21 cellular contexts compared by ENCODE assay signal in genomic region chr16:72073831-72074230, GRCh38. TPM values are rescaled to one million over a fixed set of nuclear protein-coding genes. Genes with fewer than 3 reads are reported as not detected.
A peak's percentile ranks its signal among the peaks of the same experiment; 100 is the strongest.
DNase-seq lines count a peak whose midpoint lies in the region; ATAC-seq and TF ChIP-seq lines count a peak whose summit lies in the region.
"Had no signal": no experiment of that assay in that cellular context is flagged by ENCODE, and none has a peak within 500 bp of the region (broad histone marks: within the 10 kb centered on the region; RNA-seq: fewer than 3 reads in every experiment).

No MANE protein-coding gene starts in this region.

- POLR2A ChIA-PET in SK-N-SH (lab: Yijun Ruan, JAX), result no interaction called here

- DNase-seq in choroid plexus epithelial cell (ENCODE audit: low read depth), result peak; percentile 32
- DNase-seq in left ventricle myocardium inferior, result peak; percentile 53
- DNase-seq in occipital lobe (lab: John Stamatoyannopoulos, UW), result peak; percentile 17
- no peak for DNase-seq in aorta
- DNase-seq in NCI-H1417 treated with DMSO at 0.1 percent for 48 hours (lab: John Stamatoyannopoulos, UW), result no peak
- DNase-seq in SK-N-SH, result no peak
- DNase-seq in OCI-M2 (lab: John Stamatoyannopoulos, UW; ENCODE audit: unreplicated experiment), result no peak
- DNase-seq: activated CD4-positive, alpha-beta T cell treated with anti-CD3 and anti-CD28 coated beads for 36 hours; activated CD8-positive, alpha-beta memory T cell treated with anti-CD3 and anti-CD28 coated beads, Interleukin-2, amount 50 U/mL, for 4 hours; activated naive CD4-positive, alpha-beta T cell treated with Interleukin-2 at 50 U/mL for 16 hours; BE2C; endodermal cell; islet precursor cell; Karpas-422; NCI-H1436 treated with DMSO at 0.1 percent for 48 hours; NCI-H446 treated with DMSO at 0.1 percent for 48 hours; SJCRH30; T1000 had no signal

- H3K4me1 ChIP-seq in left ventricle myocardium inferior (peaks cover 36% of the 10 kb centered on the region), aorta (ENCODE audit: control insufficient read depth in 1 of 2, insufficient read depth in 2 of 2, low read length in 2 of 2) (peaks cover 0 to 3% of the 10 kb centered on the region in 2 donors), SK-N-SH (ENCODE audit: control insufficient read depth in 1 of 2, insufficient read depth in 2 of 2, low read depth in 1 of 2, low read length in 1 of 2) (no peaks in the 10 kb centered on the region)
- H3K4me1 ChIP-seq: BE2C, prostate gland, SJCRH30 had no signal

- ATAC-seq in aorta (ENCODE audit: low FRiP score), result peak; percentile 39
- ATAC-seq: activated CD4-positive, alpha-beta T cell treated with anti-CD3 and anti-CD28 coated beads for 36 hours had no signal

- H3K4me3 ChIP-seq in choroid plexus epithelial cell (ENCODE audit: low read depth, low read length) (no peak overlapping the region), left ventricle myocardium inferior (peak overlapping the region; percentile 50), aorta (ENCODE audit: low read length in 2 of 2) (no peak overlapping the region), SK-N-SH (ENCODE audit: low read depth in 2 of 2, low read length in 1 of 2) (no peak overlapping the region)
- H3K4me3 ChIP-seq: cardiac muscle cell, prostate gland, SJCRH30 had no signal

- no peak for TF ChIP-seq RAD21 in SK-N-SH (IDR thresholded peaks at IDR 0.05; ENCODE audit: low read length)

- H3K27ac ChIP-seq in left ventricle myocardium inferior (replicated peaks) (peak overlapping the region; percentile 94), aorta (ENCODE audit: low read depth in 1 of 2, low read length in 2 of 2) (peak overlapping the region; percentile 18 to 95), SK-N-SH (ENCODE audit: low read depth in 2 of 2, low read length in 1 of 2) (no peak overlapping the region)
- H3K27ac ChIP-seq: cardiac muscle cell, prostate gland, SJCRH30 had no signal

- WGBS in aorta, 2 donors, result 5 to 7% methylated on average over 5 of the region's 5 CpGs
- WGBS in SK-N-SH (ENCODE audit: low lambda C conversion rate), result 81% methylated on average over 5 of the region's 5 CpGs

- H3K9me2 ChIP-seq in SK-N-SH, result no peaks in the 10 kb centered on the region

- H3K9me3 ChIP-seq in left ventricle myocardium inferior (replicated peaks), result no peaks in the 10 kb centered on the region
- no peaks in the 10 kb centered on the region for H3K9me3 ChIP-seq in aorta (ENCODE audit: control insufficient read depth, low read length)
- no peaks in the 10 kb centered on the region for H3K9me3 ChIP-seq in SK-N-SH
- H3K9me3 ChIP-seq: BE2C, prostate gland, SJCRH30 had no signal

- no peak overlapping the region for H2AFZ ChIP-seq in SK-N-SH (ENCODE audit: low read depth)

- H4K20me1 ChIP-seq in SK-N-SH (ENCODE audit: insufficient read depth), result no peaks in the 10 kb centered on the region

- TF ChIP-seq CTCF in choroid plexus epithelial cell (conservative IDR thresholded peaks at IDR 0.05; ENCODE audit: low read depth, low read length) (no peak), left ventricle myocardium inferior (IDR thresholded peaks at IDR 0.05; ENCODE audit: borderline replicate concordance) (no peak), SK-N-SH (IDR thresholded peaks at IDR 0.05) (no peak)

- intact Hi-C loops in left ventricle myocardium inferior (cut with micrococcal nuclease), result no loop called here
- intact Hi-C loops in aorta (cut with DNase I), result no loop called here

- no peaks in the 10 kb centered on the region for H3F3A ChIP-seq in SK-N-SH (replicated peaks; ENCODE audit: insufficient read depth)

- TF ChIP-seq EP300 in SK-N-SH (IDR thresholded peaks at IDR 0.05; ENCODE audit: borderline replicate concordance in 1 of 2, low read depth in 1 of 2, low read length in 1 of 2), result no peak

- H3K36me3 ChIP-seq in left ventricle myocardium inferior, result peaks cover 6% of the 10 kb centered on the region
- H3K36me3 ChIP-seq in aorta (ENCODE audit: control insufficient read depth in 1 of 2, insufficient read depth in 2 of 2, low read length in 1 of 2), result no peaks in the 10 kb centered on the region
- H3K36me3 ChIP-seq in SK-N-SH (replicated peaks in 1 of 2; ENCODE audit: control insufficient read depth in 1 of 2, insufficient read depth in 2 of 2, low read length in 1 of 2), result no peaks in the 10 kb centered on the region
- H3K36me3 ChIP-seq: BE2C, cardiac muscle cell, prostate gland, SJCRH30 had no signal

- H3K27me3 ChIP-seq in left ventricle myocardium inferior (ENCODE audit: low read depth) (no peaks in the 10 kb centered on the region), aorta (ENCODE audit: control insufficient read depth in 1 of 2, insufficient read depth in 2 of 2, low read length in 1 of 2) (no peaks in the 10 kb centered on the region), SK-N-SH (ENCODE audit: insufficient read depth) (no peaks in the 10 kb centered on the region)
- H3K27me3 ChIP-seq: BE2C, cardiac muscle cell, SJCRH30 had no signal

- H3K9ac ChIP-seq in SK-N-SH, result no peak overlapping the region

- no peaks in the 10 kb centered on the region for H3K79me2 ChIP-seq in SK-N-SH (ENCODE audit: insufficient read depth)

- no peak overlapping the region for H3K4me2 ChIP-seq in SK-N-SH

- CTCF ChIA-PET in SK-N-SH (lab: Yijun Ruan, JAX), result no interaction called here

TF ChIP-seq in SK-N-SH, 30 proteins besides CTCF, POLR2A, EP300 and RAD21:
- TF ChIP-seq GABPA (IDR thresholded peaks at IDR 0.05; ENCODE audit: low read depth) (no peak), CHD2 (IDR thresholded peaks at IDR 0.05; ENCODE audit: low read length, partially characterized antibody) (no peak), TCF12 (IDR thresholded peaks at IDR 0.05) (no peak), JUND (IDR thresholded peaks at IDR 0.05) (no peak)

RNA-seq across cellular contexts. Expression of gene HPR, which starts 10.8 kb away (rescaled TPM):
- total RNA-seq in left ventricle myocardium inferior (67.8 TPM), occipital lobe (not detected), aorta (under 1 TPM in 1 of 2 donors, not detected in 1; 0.49 TPM)
- polyA plus RNA-seq in aorta (1 to 10 TPM; 1.1 to 4.8 TPM), SK-N-SH (2012; rRNA removed) (not detected in 2 replicates)
- polyA plus RNA-seq in SK-N-SH (2012; cell fraction: cytosol; rRNA removed), result not detected in 2 replicates
- polyA plus RNA-seq in SK-N-SH (2012; cell fraction: nucleus; rRNA removed), result not detected in 2 replicates
- total RNA-seq: activated CD4-positive, alpha-beta T cell treated with anti-CD3 and anti-CD28 coated beads for 36 hours; cardiac muscle cell; glomerular endothelial cell; SJCRH30 had no signal
- polyA plus RNA-seq: cardiac muscle cell had no signal

RNA-seq across cellular contexts. Expression of gene HP, which starts 19.5 kb away (rescaled TPM):
- total RNA-seq in left ventricle myocardium inferior, result 1.6 TPM
- total RNA-seq in occipital lobe, result 1.4 TPM
- total RNA-seq in aorta, result 10 to 100 TPM; 19.4 to 83.0 TPM
- polyA plus RNA-seq in aorta, result 10 to 100 TPM in 1 of 2 donors, 1 to 10 TPM in 1; 3.5 to 34.7 TPM
- polyA plus RNA-seq in SK-N-SH (2012; rRNA removed), result not detected in 2 replicates
- polyA plus RNA-seq in SK-N-SH (2012; cell fraction: cytosol; rRNA removed), result not detected in 2 replicates
- polyA plus RNA-seq in SK-N-SH (2012; cell fraction: nucleus; rRNA removed), result not detected in 2 replicates
- total RNA-seq: activated CD4-positive, alpha-beta T cell treated with anti-CD3 and anti-CD28 coated beads for 36 hours; cardiac muscle cell; glomerular endothelial cell; SJCRH30 had no signal

RNA-seq across cellular contexts. Expression of gene TXNL4B, which starts 19.6 kb away (rescaled TPM):
- total RNA-seq in left ventricle myocardium inferior, result 6.7 TPM
- 10.6 TPM for total RNA-seq in occipital lobe
- total RNA-seq in aorta, result 10 to 100 TPM in 1 of 2 donors, 1 to 10 TPM in 1; 8.9 to 11.8 TPM
- polyA plus RNA-seq in aorta, result 1 to 10 TPM; 7.3 to 8.9 TPM
- 8.9 and 12.7 TPM in 2 replicates for polyA plus RNA-seq in SK-N-SH (2012; rRNA removed)
- 11.9 and 13.3 TPM in 2 replicates for polyA plus RNA-seq in SK-N-SH (2012; cell fraction: cytosol; rRNA removed)
- polyA plus RNA-seq in SK-N-SH (2012; cell fraction: nucleus; rRNA removed), result 7.1 and 11.7 TPM in 2 replicates

RNA-seq across cellular contexts. Expression of gene DHX38, which starts 19.8 kb away (rescaled TPM):
- total RNA-seq in left ventricle myocardium inferior (38.7 TPM), occipital lobe (44.6 TPM), aorta (10 to 100 TPM; 58.1 to 63.4 TPM)
- polyA plus RNA-seq in aorta (10 to 100 TPM; 22.4 to 77.4 TPM), SK-N-SH (2012; rRNA removed) (60.2 and 75.0 TPM in 2 replicates)
- polyA plus RNA-seq in SK-N-SH (2012; cell fraction: cytosol; rRNA removed), result 42.4 and 45.6 TPM in 2 replicates
- polyA plus RNA-seq in SK-N-SH (2012; cell fraction: nucleus; rRNA removed), result 182 and 196 TPM in 2 replicates

Comparison
In these comparisons a context has a peak if more than half of its experiments do, and no peak if none do; other contexts are left out.
1. DNase-seq: peak in choroid plexus epithelial cell (single experiment), left ventricle myocardium inferior (single experiment) and occipital lobe (single experiment); none in aorta (0 of 2), NCI-H1417 treated with DMSO at 0.1 percent for 48 hours (single experiment), SK-N-SH (single experiment) and OCI-M2 (single experiment).
2. H3K27ac ChIP-seq: peak in left ventricle myocardium inferior (single experiment) and aorta (2 of 2); none in SK-N-SH (0 of 2).
3. RNA of gene HPR, which starts 10.8 kb away (total RNA-seq): 67.8 TPM in left ventricle myocardium inferior (single experiment); 0.49 TPM in aorta and not detected in occipital lobe (single experiment); every median in the first group is over 10 times any median in the second.